Comparison of ENCODE assay signal across 8 cellular contexts in genomic region chr7:56051053-56051338, GRCh38. TPM values are rescaled to one million over a fixed set of nuclear protein-coding genes. Genes with fewer than 3 reads are reported as not detected.
A peak's percentile ranks its signal among the peaks of the same experiment; 100 is the strongest.
DNase-seq lines count a peak whose midpoint lies in the region; ATAC-seq, FAIRE-seq and TF ChIP-seq lines count a peak whose summit lies in the region.

No MANE protein-coding gene starts in this region.

- H3K4me1 ChIP-seq in ascending aorta (peaks cover 0 to 30% of the 10 kb centered on the region in 2 donors), HepG2 (ENCODE audit: insufficient read depth, low read length) (peaks cover 79% of the 10 kb centered on the region), thymus (ENCODE audit: control insufficient read depth, insufficient read depth, low read length) (peaks cover 10% of the 10 kb centered on the region)

- no peaks in the 10 kb centered on the region for H3K27me3 Mint-ChIP-seq in activated CD4-positive, alpha-beta T cell treated with anti-CD3 and anti-CD28 coated beads, Interleukin-2, amount 10 ng/mL, durations not matched to agents 24 days and 14 days

- H3K36me3 ChIP-seq in ascending aorta = peaks cover 23 to 25% of the 10 kb centered on the region in 2 donors
- peaks cover 0 to 21% of the 10 kb centered on the region in 2 experiments; a peak in 2 of 5 replicates for H3K36me3 ChIP-seq in HepG2 (replicated peaks in 1 of 2; ENCODE audit: control insufficient read depth in 1 of 2, insufficient read depth in 2 of 2, low read length in 2 of 2)
- peaks cover 7% of the 10 kb centered on the region for H3K36me3 ChIP-seq in thymus (ENCODE audit: control insufficient read depth, insufficient read depth)

- BruUV-seq in HepG2 (replicated peaks; lab: Mats Ljungman, UMichigan) = TSS peak; percentile 95

- no peaks in the 10 kb centered on the region; the same call in none of the 2 replicates for H4K20me1 ChIP-seq in HepG2 (ENCODE audit: insufficient read depth, low read length)

- peak overlapping the region; percentile 100 for H3K4me3 Mint-ChIP-seq in activated CD4-positive, alpha-beta T cell treated with anti-CD3 and anti-CD28 coated beads, Interleukin-2, amount 10 ng/mL, durations not matched to agents 24 days and 14 days

- intact Hi-C loops in activated CD4-positive, alpha-beta T cell treated with anti-CD3 and anti-CD28 coated beads, Interleukin-2, amount 10 ng/mL, durations not matched to agents 24 days and 14 days (cut with micrococcal nuclease) = loop anchor here (1.0 to 5.0 kb wide), 8 partner anchors 13 to 684 kb away; partner anchors contain the start of genes CHCHD2, MRPS17, SUMF2 and VOPP1
- intact Hi-C loops in ascending aorta (cut with DNase I) = loop anchor here (1.0 to 5.0 kb wide), 6 partner anchors 13 to 684 kb away; partner anchors contain the start of genes CHCHD2, LANCL2, NIPSNAP2 and SUMF2
- intact Hi-C loops in HepG2 (cut with micrococcal nuclease; ENCODE audit: unreplicated experiment) = loop anchor here (1.0 kb wide), 2 partner anchors 11 to 17 kb away; no protein-coding TSS in a partner anchor

- CTCF ChIA-PET in HepG2 (lab: Yijun Ruan, JAX; ENCODE audit: low intra/inter-chr PET ratio, low total read pairs) = no interaction called here

- TF ChIP-seq RAD21 in HepG2 (CRISPR knock-in tag; IDR thresholded peaks at IDR 0.05) = no peak

- peaks cover 34% of the 10 kb centered on the region for H3K36me3 Mint-ChIP-seq in activated CD4-positive, alpha-beta T cell treated with anti-CD3 and anti-CD28 coated beads, Interleukin-2, amount 10 ng/mL, durations not matched to agents 24 days and 14 days (ENCODE audit: low read depth)

- ATAC-seq in HepG2 = peak; percentile 39
- ATAC-seq in GM19328 (IDR thresholded peaks at IDR 0.05; ENCODE audit: unreplicated experiment) = no peak

- POLR2A ChIA-PET in HepG2 (lab: Yijun Ruan, JAX) = interaction anchor here (0.7 to 4.1 kb wide), 22 partner anchors 8 to 862 kb away, joined by 3 to 144 read pairs (median 6); partner anchors contain the start of genes CHCHD2, NIPSNAP2 and SUMF2

- FAIRE-seq in HepG2 (lab: Jason Lieb, UNC) = no peak

- peaks cover 26% of the 10 kb centered on the region for H3K4me1 Mint-ChIP-seq in activated CD4-positive, alpha-beta T cell treated with anti-CD3 and anti-CD28 coated beads, Interleukin-2, amount 10 ng/mL, durations not matched to agents 24 days and 14 days

- H3K4me2 ChIP-seq in HepG2 (ENCODE audit: low read depth, low read length) = peak overlapping the region; percentile 77

- no peak for TF ChIP-seq CTCF in ascending aorta (IDR thresholded peaks at IDR 0.05)
- no peak for TF ChIP-seq CTCF in HepG2 (CRISPR knock-in tag; IDR thresholded peaks at IDR 0.05)

- no peak for TF ChIP-seq POLR2A in HepG2 (IDR thresholded peaks at IDR 0.05; ENCODE audit: insufficient read depth in 1 of 2, low read depth in 2 of 2, low read length in 2 of 2)

- H3K4me3 ChIP-seq in ascending aorta (peak overlapping the region; percentile 94), HepG2 (replicated peaks in 1 of 3; ENCODE audit: insufficient read depth in 1 of 3, low read depth in 2 of 3, low read length in 3 of 3) (peak overlapping the region; percentile 64 to 91 (median 68)), thymus (ENCODE audit: low read length) (peak overlapping the region; percentile 86)

- H3K9me3 ChIP-seq in ascending aorta (no peaks in the 10 kb centered on the region), HepG2 (ENCODE audit: low read length) (no peaks in the 10 kb centered on the region), thymus (ENCODE audit: control insufficient read depth) (no peaks in the 10 kb centered on the region)

- 1% methylated on average over 8 of the region's 9 CpGs for WGBS in HepG2 (ENCODE audit: low lambda C conversion rate)
- WGBS in thymus = 2% methylated on average over 9 of the region's 9 CpGs

- in situ Hi-C loops in HepG2 (cut with HindIII; ENCODE audit: extremely low pct_ligation_motif_present, low pct_unique_long_range_greater_than_20kb) = no loop called here

- peaks cover 57% of the 10 kb centered on the region for H3K79me2 ChIP-seq in HepG2 (ENCODE audit: insufficient read depth, low read length)

- no peaks in the 10 kb centered on the region for H3K9me3 Mint-ChIP-seq in activated CD4-positive, alpha-beta T cell treated with anti-CD3 and anti-CD28 coated beads, Interleukin-2, amount 10 ng/mL, durations not matched to agents 24 days and 14 days

- H3K27me3 ChIP-seq in ascending aorta = no peaks in the 10 kb centered on the region
- no peaks in the 10 kb centered on the region; a peak in 1 of 5 replicates for H3K27me3 ChIP-seq in HepG2 (ENCODE audit: control insufficient read depth in 1 of 2, insufficient read depth in 2 of 2, low read length in 2 of 2)
- no peaks in the 10 kb centered on the region for H3K27me3 ChIP-seq in thymus (ENCODE audit: control insufficient read depth, insufficient read depth)

- peak overlapping the region; percentile 92 for H3K9ac ChIP-seq in HepG2 (ENCODE audit: insufficient read depth, low read depth, low read length)

- TF ChIP-seq EP300 in HepG2 (IDR thresholded peaks at IDR 0.05; ENCODE audit: low read depth in 2 of 2, low read length in 2 of 2) = no peak
- TF ChIP-seq EP300 in HepG2 (CRISPR knock-in tag; IDR thresholded peaks at IDR 0.05; ENCODE audit: borderline replicate concordance) = no peak

- DNase-seq in activated CD4-positive, alpha-beta T cell treated with anti-CD3 and anti-CD28 coated beads, Interleukin-2, amount 10 ng/mL, durations not matched to agents 24 days and 14 days = no peak
- DNase-seq in activated CD4-positive, alpha-beta T cell treated with anti-CD3 and anti-CD28 coated beads for 4 hours = no peak
- DNase-seq in ascending aorta (ENCODE audit: low spot score in 2 of 2) (no peak), HepG2 (ENCODE audit: low spot score) (no peak), NCI-H2171 treated with DMSO at 0.1 percent for 48 hours (lab: John Stamatoyannopoulos, UW) (no peak), NCI-H146 (lab: John Stamatoyannopoulos, UW) (no peak)

- no peak overlapping the region for H2AFZ ChIP-seq in HepG2 (ENCODE audit: low read length)

- H3K27ac Mint-ChIP-seq in activated CD4-positive, alpha-beta T cell treated with anti-CD3 and anti-CD28 coated beads, Interleukin-2, amount 10 ng/mL, durations not matched to agents 24 days and 14 days = peak overlapping the region; percentile 98

- H3K27ac ChIP-seq in ascending aorta (peak overlapping the region; percentile 92 to 95), HepG2 (ENCODE audit: extremely low read length, insufficient read depth, low read length) (peak overlapping the region; percentile 87), thymus (ENCODE audit: low read depth) (peak overlapping the region; percentile 56)

RNA-seq across cellular contexts. Expression of gene PSPH, which starts 0.2 kb away (rescaled TPM):
- 23.8 and 25.8 TPM in 2 replicates for total RNA-seq in activated CD4-positive, alpha-beta T cell treated with anti-CD3 and anti-CD28 coated beads, Interleukin-2, amount 10 ng/mL, durations not matched to agents 24 days and 14 days
- total RNA-seq in ascending aorta (not detected), HepG2 (2016; rRNA removed; fragmentation: Illumina TruSeq; extraction: Trizol) (124 and 175 TPM in 2 replicates)
- 25.3 and 32.9 TPM in 2 replicates for total RNA-seq in HepG2 (2016; cell fraction: cytosol; rRNA removed; fragmentation: Illumina TruSeq; extraction: Trizol; ENCODE audit: low read depth)
- total RNA-seq in HepG2 (2016; cell fraction: insoluble cytoplasmic fraction; rRNA removed; fragmentation: Illumina TruSeq; extraction: Trizol) = 124 and 200 TPM in 2 replicates
- 65.6 and 67.9 TPM in 2 replicates for total RNA-seq in HepG2 (2016; cell fraction: membrane; rRNA removed; fragmentation: Illumina TruSeq; extraction: Trizol)
- 54.9 and 62.4 TPM in 2 replicates for total RNA-seq in HepG2 (2016; cell fraction: nucleus; rRNA removed; fragmentation: Illumina TruSeq; extraction: Trizol)
- polyA plus RNA-seq in HepG2 (2011; rRNA removed) (85.5 and 85.8 TPM in 2 replicates), thymus (8.2 TPM)
- polyA plus RNA-seq in HepG2 (2011; cell fraction: cytosol; rRNA removed) = 97.1 and 104 TPM in 2 replicates
- 23.5 and 32.4 TPM in 2 replicates for polyA plus RNA-seq in HepG2 (2011; cell fraction: nucleus; rRNA removed)
- polyA plus RNA-seq in HepG2 (2012) = 63.4 and 77.8 TPM in 2 replicates
- 24.3 and 28.7 TPM in 2 replicates for polyA plus RNA-seq in HepG2 (2016; cell fraction: cytosol; fragmentation: Illumina TruSeq; extraction: Trizol; ENCODE audit: low read depth)
- polyA plus RNA-seq in HepG2 (2016; cell fraction: insoluble cytoplasmic fraction; fragmentation: Illumina TruSeq; extraction: Trizol; ENCODE audit: low read depth) = 138 and 145 TPM in 2 replicates
- 40.5 and 43.9 TPM in 2 replicates for polyA plus RNA-seq in HepG2 (2016; cell fraction: membrane; fragmentation: Illumina TruSeq; extraction: Trizol; ENCODE audit: low read depth)
- polyA plus RNA-seq in HepG2 (2016; cell fraction: nucleus; fragmentation: Illumina TruSeq; extraction: Trizol; ENCODE audit: insufficient read depth, low read depth) = 58.7 and 60.7 TPM in 2 replicates
- 48.6 and 65.8 TPM in 2 replicates for polyA minus RNA-seq in HepG2 (2011; rRNA and poly(A)+ RNA removed; ENCODE audit: low replicate concordance)
- 59.8 and 64.2 TPM in 2 replicates for polyA minus RNA-seq in HepG2 (2011; cell fraction: cytosol; rRNA and poly(A)+ RNA removed)
- polyA minus RNA-seq in HepG2 (2011; cell fraction: nucleus; rRNA and poly(A)+ RNA removed) = 40.7 and 55.8 TPM in 2 replicates

RNA-seq across cellular contexts. Expression of gene CCT6A, which starts 0.6 kb away (rescaled TPM):
- total RNA-seq in activated CD4-positive, alpha-beta T cell treated with anti-CD3 and anti-CD28 coated beads, Interleukin-2, amount 10 ng/mL, durations not matched to agents 24 days and 14 days = 339 and 342 TPM in 2 replicates
- total RNA-seq in ascending aorta (86.2 TPM), HepG2 (2016; rRNA removed; fragmentation: Illumina TruSeq; extraction: Trizol) (292 and 425 TPM in 2 replicates)
- total RNA-seq in HepG2 (2016; cell fraction: cytosol; rRNA removed; fragmentation: Illumina TruSeq; extraction: Trizol; ENCODE audit: low read depth) = 46.3 and 52.8 TPM in 2 replicates
- 297 and 437 TPM in 2 replicates for total RNA-seq in HepG2 (2016; cell fraction: insoluble cytoplasmic fraction; rRNA removed; fragmentation: Illumina TruSeq; extraction: Trizol)
- 96.3 and 109 TPM in 2 replicates for total RNA-seq in HepG2 (2016; cell fraction: membrane; rRNA removed; fragmentation: Illumina TruSeq; extraction: Trizol)
- 167 and 182 TPM in 2 replicates for total RNA-seq in HepG2 (2016; cell fraction: nucleus; rRNA removed; fragmentation: Illumina TruSeq; extraction: Trizol)
- polyA plus RNA-seq in HepG2 (2011; rRNA removed) (135 and 219 TPM in 2 replicates), thymus (198 TPM)
- 87.9 and 139 TPM in 2 replicates for polyA plus RNA-seq in HepG2 (2011; cell fraction: cytosol; rRNA removed)
- 80.9 and 81.9 TPM in 2 replicates for polyA plus RNA-seq in HepG2 (2011; cell fraction: nucleus; rRNA removed)
- 147 and 167 TPM in 2 replicates for polyA plus RNA-seq in HepG2 (2012)
- 29.1 and 31.6 TPM in 2 replicates for polyA plus RNA-seq in HepG2 (2016; cell fraction: cytosol; fragmentation: Illumina TruSeq; extraction: Trizol; ENCODE audit: low read depth)
- polyA plus RNA-seq in HepG2 (2016; cell fraction: insoluble cytoplasmic fraction; fragmentation: Illumina TruSeq; extraction: Trizol; ENCODE audit: low read depth) = 455 and 526 TPM in 2 replicates
- 69.4 and 72.1 TPM in 2 replicates for polyA plus RNA-seq in HepG2 (2016; cell fraction: membrane; fragmentation: Illumina TruSeq; extraction: Trizol; ENCODE audit: low read depth)
- 371 TPM in 2 replicates for polyA plus RNA-seq in HepG2 (2016; cell fraction: nucleus; fragmentation: Illumina TruSeq; extraction: Trizol; ENCODE audit: insufficient read depth, low read depth)
- 62.3 and 243 TPM in 2 replicates for polyA minus RNA-seq in HepG2 (2011; rRNA and poly(A)+ RNA removed; ENCODE audit: low replicate concordance)
- polyA minus RNA-seq in HepG2 (2011; cell fraction: cytosol; rRNA and poly(A)+ RNA removed) = 72.5 and 82.6 TPM in 2 replicates
- polyA minus RNA-seq in HepG2 (2011; cell fraction: nucleus; rRNA and poly(A)+ RNA removed) = 101 and 127 TPM in 2 replicates

RNA-seq across cellular contexts. Expression of gene SUMF2, which starts 13.1 kb away (rescaled TPM):
- total RNA-seq in activated CD4-positive, alpha-beta T cell treated with anti-CD3 and anti-CD28 coated beads, Interleukin-2, amount 10 ng/mL, durations not matched to agents 24 days and 14 days = 154 and 161 TPM in 2 replicates
- 74.6 TPM for total RNA-seq in ascending aorta
- total RNA-seq in HepG2 (2016; rRNA removed; fragmentation: Illumina TruSeq; extraction: Trizol) = 22.4 and 54.4 TPM in 2 replicates
- 12.4 and 13.6 TPM in 2 replicates for total RNA-seq in HepG2 (2016; cell fraction: cytosol; rRNA removed; fragmentation: Illumina TruSeq; extraction: Trizol; ENCODE audit: low read depth)
- 20.6 and 54.0 TPM in 2 replicates for total RNA-seq in HepG2 (2016; cell fraction: insoluble cytoplasmic fraction; rRNA removed; fragmentation: Illumina TruSeq; extraction: Trizol)
- total RNA-seq in HepG2 (2016; cell fraction: membrane; rRNA removed; fragmentation: Illumina TruSeq; extraction: Trizol) = 25.2 and 28.6 TPM in 2 replicates
- 45.2 and 49.4 TPM in 2 replicates for total RNA-seq in HepG2 (2016; cell fraction: nucleus; rRNA removed; fragmentation: Illumina TruSeq; extraction: Trizol)
- 48.0 and 48.9 TPM in 2 replicates for polyA plus RNA-seq in HepG2 (2011; rRNA removed)
- polyA plus RNA-seq in HepG2 (2011; cell fraction: cytosol; rRNA removed) = 37.0 and 44.8 TPM in 2 replicates
- polyA plus RNA-seq in HepG2 (2011; cell fraction: nucleus; rRNA removed) = 132 and 139 TPM in 2 replicates
- 47.6 and 52.3 TPM in 2 replicates for polyA plus RNA-seq in HepG2 (2012)
- polyA plus RNA-seq in HepG2 (2016; cell fraction: cytosol; fragmentation: Illumina TruSeq; extraction: Trizol; ENCODE audit: low read depth) = 10.5 and 10.7 TPM in 2 replicates
- polyA plus RNA-seq in HepG2 (2016; cell fraction: insoluble cytoplasmic fraction; fragmentation: Illumina TruSeq; extraction: Trizol; ENCODE audit: low read depth) = 15.4 and 19.0 TPM in 2 replicates
- polyA plus RNA-seq in HepG2 (2016; cell fraction: membrane; fragmentation: Illumina TruSeq; extraction: Trizol; ENCODE audit: low read depth) = 16.9 and 18.1 TPM in 2 replicates
- 77.0 and 78.6 TPM in 2 replicates for polyA plus RNA-seq in HepG2 (2016; cell fraction: nucleus; fragmentation: Illumina TruSeq; extraction: Trizol; ENCODE audit: insufficient read depth, low read depth)
- polyA minus RNA-seq in HepG2 (2011; rRNA and poly(A)+ RNA removed; ENCODE audit: low replicate concordance) = 55.3 and 78.5 TPM in 2 replicates
- polyA minus RNA-seq in HepG2 (2011; cell fraction: cytosol; rRNA and poly(A)+ RNA removed) = 28.3 and 29.1 TPM in 2 replicates
- 40.4 and 52.2 TPM in 2 replicates for polyA minus RNA-seq in HepG2 (2011; cell fraction: nucleus; rRNA and poly(A)+ RNA removed)
- 98.7 TPM for polyA plus RNA-seq in thymus

RNA-seq across cellular contexts. Expression of gene PHKG1, which starts 41.8 kb away (rescaled TPM):
- 2.8 and 5.0 TPM in 2 replicates for total RNA-seq in activated CD4-positive, alpha-beta T cell treated with anti-CD3 and anti-CD28 coated beads, Interleukin-2, amount 10 ng/mL, durations not matched to agents 24 days and 14 days
- 1.1 TPM for total RNA-seq in ascending aorta
- total RNA-seq in HepG2 (2016; rRNA removed; fragmentation: Illumina TruSeq; extraction: Trizol) = 0.44 TPM in 1 of 2 replicates, not detected in the other
- 0.18 TPM in 1 of 2 replicates, not detected in the other for total RNA-seq in HepG2 (2016; cell fraction: cytosol; rRNA removed; fragmentation: Illumina TruSeq; extraction: Trizol; ENCODE audit: low read depth)
- total RNA-seq in HepG2 (2016; cell fraction: insoluble cytoplasmic fraction; rRNA removed; fragmentation: Illumina TruSeq; extraction: Trizol) = 0.37 and 0.84 TPM in 2 replicates
- total RNA-seq in HepG2 (2016; cell fraction: membrane; rRNA removed; fragmentation: Illumina TruSeq; extraction: Trizol) = 0.09 TPM in 1 of 2 replicates, not detected in the other
- 0.50 and 1.5 TPM in 2 replicates for total RNA-seq in HepG2 (2016; cell fraction: nucleus; rRNA removed; fragmentation: Illumina TruSeq; extraction: Trizol)
- 0.71 and 1.1 TPM in 2 replicates for polyA plus RNA-seq in HepG2 (2011; rRNA removed)
- 0.09 and 0.36 TPM in 2 replicates for polyA plus RNA-seq in HepG2 (2011; cell fraction: cytosol; rRNA removed)
- 2.6 and 2.9 TPM in 2 replicates for polyA plus RNA-seq in HepG2 (2011; cell fraction: nucleus; rRNA removed)
- polyA plus RNA-seq in HepG2 (2012) = 0.98 and 1.5 TPM in 2 replicates
- 0.05 and 0.24 TPM in 2 replicates for polyA plus RNA-seq in HepG2 (2016; cell fraction: cytosol; fragmentation: Illumina TruSeq; extraction: Trizol; ENCODE audit: low read depth)
- polyA plus RNA-seq in HepG2 (2016; cell fraction: insoluble cytoplasmic fraction; fragmentation: Illumina TruSeq; extraction: Trizol; ENCODE audit: low read depth) = not detected in 2 replicates
- 0.12 TPM in 1 of 2 replicates, not detected in the other for polyA plus RNA-seq in HepG2 (2016; cell fraction: membrane; fragmentation: Illumina TruSeq; extraction: Trizol; ENCODE audit: low read depth)
- 1.6 and 1.9 TPM in 2 replicates for polyA plus RNA-seq in HepG2 (2016; cell fraction: nucleus; fragmentation: Illumina TruSeq; extraction: Trizol; ENCODE audit: insufficient read depth, low read depth)
- polyA minus RNA-seq in HepG2 (2011; rRNA and poly(A)+ RNA removed; ENCODE audit: low replicate concordance) = 0.09 and 0.10 TPM in 2 replicates
- polyA minus RNA-seq in HepG2 (2011; cell fraction: cytosol; rRNA and poly(A)+ RNA removed) = not detected in 2 replicates
- polyA minus RNA-seq in HepG2 (2011; cell fraction: nucleus; rRNA and poly(A)+ RNA removed) = 0.52 and 1.5 TPM in 2 replicates
- polyA plus RNA-seq in thymus = 1.7 TPM

RNA-seq across cellular contexts. Expression of gene CHCHD2, which starts 55.3 kb away (rescaled TPM):
- 627 and 634 TPM in 2 replicates for total RNA-seq in activated CD4-positive, alpha-beta T cell treated with anti-CD3 and anti-CD28 coated beads, Interleukin-2, amount 10 ng/mL, durations not matched to agents 24 days and 14 days
- total RNA-seq in ascending aorta (323 TPM), HepG2 (2016; rRNA removed; fragmentation: Illumina TruSeq; extraction: Trizol) (572 and 599 TPM in 2 replicates)
- 170 and 177 TPM in 2 replicates for total RNA-seq in HepG2 (2016; cell fraction: cytosol; rRNA removed; fragmentation: Illumina TruSeq; extraction: Trizol; ENCODE audit: low read depth)
- total RNA-seq in HepG2 (2016; cell fraction: insoluble cytoplasmic fraction; rRNA removed; fragmentation: Illumina TruSeq; extraction: Trizol) = 576 and 629 TPM in 2 replicates
- 222 TPM in 2 replicates for total RNA-seq in HepG2 (2016; cell fraction: membrane; rRNA removed; fragmentation: Illumina TruSeq; extraction: Trizol)
- total RNA-seq in HepG2 (2016; cell fraction: nucleus; rRNA removed; fragmentation: Illumina TruSeq; extraction: Trizol) = 198 and 219 TPM in 2 replicates
- polyA plus RNA-seq in HepG2 (2011; rRNA removed) (330 and 333 TPM in 2 replicates), thymus (350 TPM)
- polyA plus RNA-seq in HepG2 (2011; cell fraction: cytosol; rRNA removed) = 318 and 570 TPM in 2 replicates
- 143 and 151 TPM in 2 replicates for polyA plus RNA-seq in HepG2 (2011; cell fraction: nucleus; rRNA removed)
- 315 and 361 TPM in 2 replicates for polyA plus RNA-seq in HepG2 (2012)
- polyA plus RNA-seq in HepG2 (2016; cell fraction: cytosol; fragmentation: Illumina TruSeq; extraction: Trizol; ENCODE audit: low read depth) = 167 and 168 TPM in 2 replicates
- 522 and 567 TPM in 2 replicates for polyA plus RNA-seq in HepG2 (2016; cell fraction: insoluble cytoplasmic fraction; fragmentation: Illumina TruSeq; extraction: Trizol; ENCODE audit: low read depth)
- 181 and 189 TPM in 2 replicates for polyA plus RNA-seq in HepG2 (2016; cell fraction: membrane; fragmentation: Illumina TruSeq; extraction: Trizol; ENCODE audit: low read depth)
- polyA plus RNA-seq in HepG2 (2016; cell fraction: nucleus; fragmentation: Illumina TruSeq; extraction: Trizol; ENCODE audit: insufficient read depth, low read depth) = 254 and 280 TPM in 2 replicates
- 124 and 252 TPM in 2 replicates for polyA minus RNA-seq in HepG2 (2011; rRNA and poly(A)+ RNA removed; ENCODE audit: low replicate concordance)
- polyA minus RNA-seq in HepG2 (2011; cell fraction: cytosol; rRNA and poly(A)+ RNA removed) = 128 and 156 TPM in 2 replicates
- polyA minus RNA-seq in HepG2 (2011; cell fraction: nucleus; rRNA and poly(A)+ RNA removed) = 40.2 and 48.9 TPM in 2 replicates

Comparison
In these comparisons a context has a peak if more than half of its experiments do, and no peak if none do; other contexts are left out.
1. RNA of gene PSPH, which starts 0.2 kb away (total RNA-seq): 25.3 to 200 TPM in HepG2 and 23.8 to 25.8 TPM in activated CD4-positive, alpha-beta T cell treated with anti-CD3 and anti-CD28 coated beads, Interleukin-2, amount 10 ng/mL, durations not matched to agents 24 days and 14 days; not detected in ascending aorta (single experiment); every median in the first group is over 10 times any median in the second.
2. Peak in every context shown above with its lines, with median percentiles within 50 percentile points of each other: H3K27ac ChIP-seq and H3K4me3 ChIP-seq.